ENCODE assay signal across 1 cellular context in the genomic region with DNA sequence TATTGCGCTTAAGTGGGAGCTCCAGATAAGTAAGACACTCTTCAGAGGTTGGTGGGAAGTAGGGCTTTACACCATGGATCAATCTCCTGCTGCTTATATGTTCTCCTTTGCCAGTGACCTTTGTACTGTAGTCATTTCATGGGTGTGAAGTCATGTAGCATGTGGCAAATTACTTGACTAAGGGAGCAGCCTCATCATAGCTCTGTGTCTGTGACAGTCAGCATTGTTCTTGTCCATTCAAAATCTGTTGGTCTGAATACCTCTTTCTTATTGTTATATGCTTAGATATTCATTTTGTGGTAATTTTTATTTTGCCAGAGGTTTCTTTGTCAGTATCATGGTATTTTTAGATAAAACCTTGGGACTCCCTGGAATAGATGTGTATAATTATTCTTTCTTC.
TF ChIP-seq lines count a peak whose summit lies in the region.

No MANE protein-coding gene starts in this region.

TF ChIP-seq in GM23338, 12 proteins besides CTCF, POLR2A, EP300 and RAD21 (continued from another document):
- TF ChIP-seq, protein P1, sequence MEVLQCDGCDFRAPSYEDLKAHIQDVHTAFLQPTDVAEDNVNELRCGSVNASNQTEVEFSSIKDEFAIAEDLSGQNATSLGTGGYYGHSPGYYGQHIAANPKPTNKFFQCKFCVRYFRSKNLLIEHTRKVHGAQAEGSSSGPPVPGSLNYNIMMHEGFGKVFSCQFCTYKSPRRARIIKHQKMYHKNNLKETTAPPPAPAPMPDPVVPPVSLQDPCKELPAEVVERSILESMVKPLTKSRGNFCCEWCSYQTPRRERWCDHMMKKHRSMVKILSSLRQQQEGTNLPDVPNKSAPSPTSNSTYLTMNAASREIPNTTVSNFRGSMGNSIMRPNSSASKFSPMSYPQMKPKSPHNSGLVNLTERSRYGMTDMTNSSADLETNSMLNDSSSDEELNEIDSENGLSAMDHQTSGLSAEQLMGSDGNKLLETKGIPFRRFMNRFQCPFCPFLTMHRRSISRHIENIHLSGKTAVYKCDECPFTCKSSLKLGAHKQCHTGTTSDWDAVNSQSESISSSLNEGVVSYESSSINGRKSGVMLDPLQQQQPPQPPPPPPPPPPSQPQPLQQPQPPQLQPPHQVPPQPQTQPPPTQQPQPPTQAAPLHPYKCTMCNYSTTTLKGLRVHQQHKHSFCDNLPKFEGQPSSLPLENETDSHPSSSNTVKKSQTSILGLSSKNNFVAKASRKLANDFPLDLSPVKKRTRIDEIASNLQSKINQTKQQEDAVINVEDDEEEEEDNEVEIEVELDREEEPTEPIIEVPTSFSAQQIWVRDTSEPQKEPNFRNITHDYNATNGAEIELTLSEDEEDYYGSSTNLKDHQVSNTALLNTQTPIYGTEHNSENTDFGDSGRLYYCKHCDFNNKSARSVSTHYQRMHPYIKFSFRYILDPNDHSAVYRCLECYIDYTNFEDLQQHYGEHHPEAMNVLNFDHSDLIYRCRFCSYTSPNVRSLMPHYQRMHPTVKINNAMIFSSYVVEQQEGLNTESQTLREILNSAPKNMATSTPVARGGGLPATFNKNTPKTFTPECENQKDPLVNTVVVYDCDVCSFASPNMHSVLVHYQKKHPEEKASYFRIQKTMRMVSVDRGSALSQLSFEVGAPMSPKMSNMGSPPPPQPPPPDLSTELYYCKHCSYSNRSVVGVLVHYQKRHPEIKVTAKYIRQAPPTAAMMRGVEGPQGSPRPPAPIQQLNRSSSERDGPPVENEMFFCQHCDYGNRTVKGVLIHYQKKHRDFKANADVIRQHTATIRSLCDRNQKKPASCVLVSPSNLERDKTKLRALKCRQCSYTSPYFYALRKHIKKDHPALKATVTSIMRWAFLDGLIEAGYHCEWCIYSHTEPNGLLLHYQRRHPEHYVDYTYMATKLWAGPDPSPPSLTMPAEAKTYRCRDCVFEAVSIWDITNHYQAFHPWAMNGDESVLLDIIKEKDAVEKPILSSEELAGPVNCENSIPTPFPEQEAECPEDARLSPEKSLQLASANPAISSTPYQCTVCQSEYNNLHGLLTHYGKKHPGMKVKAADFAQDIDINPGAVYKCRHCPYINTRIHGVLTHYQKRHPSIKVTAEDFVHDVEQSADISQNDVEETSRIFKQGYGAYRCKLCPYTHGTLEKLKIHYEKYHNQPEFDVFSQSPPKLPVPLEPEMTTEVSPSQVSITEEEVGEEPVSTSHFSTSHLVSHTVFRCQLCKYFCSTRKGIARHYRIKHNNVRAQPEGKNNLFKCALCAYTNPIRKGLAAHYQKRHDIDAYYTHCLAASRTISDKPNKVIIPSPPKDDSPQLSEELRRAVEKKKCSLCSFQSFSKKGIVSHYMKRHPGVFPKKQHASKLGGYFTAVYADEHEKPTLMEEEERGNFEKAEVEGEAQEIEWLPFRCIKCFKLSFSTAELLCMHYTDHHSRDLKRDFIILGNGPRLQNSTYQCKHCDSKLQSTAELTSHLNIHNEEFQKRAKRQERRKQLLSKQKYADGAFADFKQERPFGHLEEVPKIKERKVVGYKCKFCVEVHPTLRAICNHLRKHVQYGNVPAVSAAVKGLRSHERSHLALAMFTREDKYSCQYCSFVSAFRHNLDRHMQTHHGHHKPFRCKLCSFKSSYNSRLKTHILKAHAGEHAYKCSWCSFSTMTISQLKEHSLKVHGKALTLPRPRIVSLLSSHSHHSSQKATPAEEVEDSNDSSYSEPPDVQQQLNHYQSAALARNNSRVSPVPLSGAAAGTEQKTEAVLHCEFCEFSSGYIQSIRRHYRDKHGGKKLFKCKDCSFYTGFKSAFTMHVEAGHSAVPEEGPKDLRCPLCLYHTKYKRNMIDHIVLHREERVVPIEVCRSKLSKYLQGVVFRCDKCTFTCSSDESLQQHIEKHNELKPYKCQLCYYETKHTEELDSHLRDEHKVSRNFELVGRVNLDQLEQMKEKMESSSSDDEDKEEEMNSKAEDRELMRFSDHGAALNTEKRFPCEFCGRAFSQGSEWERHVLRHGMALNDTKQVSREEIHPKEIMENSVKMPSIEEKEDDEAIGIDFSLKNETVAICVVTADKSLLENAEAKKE (CRISPR knock-in tag; IDR thresholded peaks at IDR 0.05): no peak
- TF ChIP-seq, protein P2, sequence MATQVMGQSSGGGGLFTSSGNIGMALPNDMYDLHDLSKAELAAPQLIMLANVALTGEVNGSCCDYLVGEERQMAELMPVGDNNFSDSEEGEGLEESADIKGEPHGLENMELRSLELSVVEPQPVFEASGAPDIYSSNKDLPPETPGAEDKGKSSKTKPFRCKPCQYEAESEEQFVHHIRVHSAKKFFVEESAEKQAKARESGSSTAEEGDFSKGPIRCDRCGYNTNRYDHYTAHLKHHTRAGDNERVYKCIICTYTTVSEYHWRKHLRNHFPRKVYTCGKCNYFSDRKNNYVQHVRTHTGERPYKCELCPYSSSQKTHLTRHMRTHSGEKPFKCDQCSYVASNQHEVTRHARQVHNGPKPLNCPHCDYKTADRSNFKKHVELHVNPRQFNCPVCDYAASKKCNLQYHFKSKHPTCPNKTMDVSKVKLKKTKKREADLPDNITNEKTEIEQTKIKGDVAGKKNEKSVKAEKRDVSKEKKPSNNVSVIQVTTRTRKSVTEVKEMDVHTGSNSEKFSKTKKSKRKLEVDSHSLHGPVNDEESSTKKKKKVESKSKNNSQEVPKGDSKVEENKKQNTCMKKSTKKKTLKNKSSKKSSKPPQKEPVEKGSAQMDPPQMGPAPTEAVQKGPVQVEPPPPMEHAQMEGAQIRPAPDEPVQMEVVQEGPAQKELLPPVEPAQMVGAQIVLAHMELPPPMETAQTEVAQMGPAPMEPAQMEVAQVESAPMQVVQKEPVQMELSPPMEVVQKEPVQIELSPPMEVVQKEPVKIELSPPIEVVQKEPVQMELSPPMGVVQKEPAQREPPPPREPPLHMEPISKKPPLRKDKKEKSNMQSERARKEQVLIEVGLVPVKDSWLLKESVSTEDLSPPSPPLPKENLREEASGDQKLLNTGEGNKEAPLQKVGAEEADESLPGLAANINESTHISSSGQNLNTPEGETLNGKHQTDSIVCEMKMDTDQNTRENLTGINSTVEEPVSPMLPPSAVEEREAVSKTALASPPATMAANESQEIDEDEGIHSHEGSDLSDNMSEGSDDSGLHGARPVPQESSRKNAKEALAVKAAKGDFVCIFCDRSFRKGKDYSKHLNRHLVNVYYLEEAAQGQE (IDR thresholded peaks at IDR 0.05; ENCODE audit: unreplicated experiment): no peak
